In the genomic region with DNA sequence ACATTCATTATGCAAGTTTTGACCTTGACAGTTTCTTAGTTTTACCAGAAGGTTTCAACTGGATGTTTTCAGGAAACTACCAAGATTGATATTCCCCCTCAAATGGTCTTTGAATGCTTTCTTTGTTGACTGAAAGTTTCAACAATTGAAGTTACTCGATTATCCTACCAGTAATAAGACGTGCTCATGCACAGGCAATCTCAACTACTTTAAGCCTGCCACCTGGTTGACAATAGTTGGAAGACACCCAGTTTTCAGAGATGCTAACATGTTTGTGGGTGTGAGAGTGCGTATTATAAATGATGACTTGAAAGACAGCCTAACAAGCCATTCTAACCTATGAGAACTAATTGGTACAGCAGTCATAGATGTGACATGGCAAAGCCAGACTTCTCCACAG, we compare ENCODE assay signal across 19 cellular contexts.
DNase-seq lines count a peak whose midpoint lies in the region; ATAC-seq and TF ChIP-seq lines count a peak whose summit lies in the region.
"Had no signal": no experiment of that assay in that cellular context is flagged by ENCODE, and none has a peak within 500 bp of the region (broad histone marks: within the 10 kb centered on the region; RNA-seq: fewer than 3 reads in every experiment).

No MANE protein-coding gene starts in this region.

- in situ Hi-C loops in KBM-7 (cut with MboI; ENCODE audit: low pct_unique_long_range_greater_than_20kb, low sequenced_read_pairs), result no loop called here

- DNase-seq in PC-9 (no peak), astrocyte of the hippocampus (ENCODE audit: low read depth, low spot score) (peak; percentile 24), foreskin keratinocyte (no peak), C1 segment of cervical spinal cord (lab: John Stamatoyannopoulos, UW) (no peak), KBM-7 (no peak), islet precursor cell (no peak)
- no peak for DNase-seq in activated T-cell treated with anti-CD3 and anti-CD28 coated beads, Interleukin-2, amount 50 U/mL, for 72 hours
- DNase-seq: 8988T; ACHN; BE2C; Caco-2; Calu3; CD4-positive, alpha-beta T cell; CD8-positive, alpha-beta T cell; DMS79 treated with DMSO at 0.1 percent for 48 hours; GDM1 had no signal

- H3K4me2 ChIP-seq in PC-9, result no peak overlapping the region
- H3K4me2 ChIP-seq: BLaER1 had no signal

- H3K27ac ChIP-seq in PC-9 (no peak overlapping the region), foreskin keratinocyte (no peak overlapping the region)
- H3K27ac ChIP-seq: BLaER1, C4-2B had no signal

- H3K4me1 Mint-ChIP-seq in activated T-cell treated with anti-CD3 and anti-CD28 coated beads, Interleukin-2, amount 50 U/mL, for 72 hours (ENCODE audit: low read depth), result no peaks in the 10 kb centered on the region

- H3K4me1 ChIP-seq in PC-9 (replicated peaks; ENCODE audit: insufficient read depth) (no peaks in the 10 kb centered on the region), foreskin keratinocyte (peaks cover 6% of the 10 kb centered on the region)
- H3K4me1 ChIP-seq: BE2C, BLaER1 had no signal

- intact Hi-C loops in PC-9 (cut with micrococcal nuclease; ENCODE audit: unreplicated experiment), result loop anchor here (10.0 kb wide), 1 partner anchor 294 kb away; no protein-coding TSS in a partner anchor

- H3K4me3 Mint-ChIP-seq in activated T-cell treated with anti-CD3 and anti-CD28 coated beads, Interleukin-2, amount 50 U/mL, for 72 hours, result no peak overlapping the region
- H3K4me3 Mint-ChIP-seq: CD4-positive, alpha-beta T cell; CD8-positive, alpha-beta T cell had no signal

- no peaks in the 10 kb centered on the region for H3K36me3 Mint-ChIP-seq in activated T-cell treated with anti-CD3 and anti-CD28 coated beads, Interleukin-2, amount 50 U/mL, for 72 hours (ENCODE audit: insufficient read depth in 2 of 2)
- H3K36me3 Mint-ChIP-seq: CD8-positive, alpha-beta T cell had no signal

- CTCF ChIA-PET in PC-9 (lab: Charles Lee), result no interaction called here

- H2AFZ ChIP-seq in PC-9, result 0 out of 2 replicates have a peak overlapping the region, but pooled peaks have one; percentile 4

- 0 out of 2 replicates have a peak, but pooled peaks cover 17% of the 10 kb centered on the region for H3K27me3 ChIP-seq in PC-9 (ENCODE audit: insufficient read depth, low read depth)
- no peaks in the 10 kb centered on the region for H3K27me3 ChIP-seq in foreskin keratinocyte
- H3K27me3 ChIP-seq: BE2C, BLaER1 had no signal

- H3K36me3 ChIP-seq in PC-9 (ENCODE audit: low read depth), result no peaks in the 10 kb centered on the region
- H3K36me3 ChIP-seq: BE2C, BLaER1 had no signal

- H3K4me3 ChIP-seq in PC-9, result no peak overlapping the region
- H3K4me3 ChIP-seq: BLaER1, GM12878 had no signal

- no peaks in the 10 kb centered on the region; the same call in 1 of the 2 replicates for H3K9me3 ChIP-seq in PC-9 (ENCODE audit: insufficient read depth, low read depth)
- H3K9me3 ChIP-seq: BE2C, BLaER1, Caco-2 had no signal

- BruUV-seq in PC-9 (replicated peaks; lab: Mats Ljungman, UMichigan), result no TSS peak

- H3K9me3 Mint-ChIP-seq in activated T-cell treated with anti-CD3 and anti-CD28 coated beads, Interleukin-2, amount 50 U/mL, for 72 hours, result peaks cover 0 to 3% of the 10 kb centered on the region in 2 donors
- H3K9me3 Mint-ChIP-seq: CD8-positive, alpha-beta T cell had no signal

- H4K20me1 ChIP-seq in PC-9 (ENCODE audit: insufficient read depth), result no peaks in the 10 kb centered on the region
- H4K20me1 ChIP-seq: BLaER1 had no signal

- no peaks in the 10 kb centered on the region for H3K27me3 Mint-ChIP-seq in activated T-cell treated with anti-CD3 and anti-CD28 coated beads, Interleukin-2, amount 50 U/mL, for 72 hours (ENCODE audit: low read depth)

- no peaks in the 10 kb centered on the region for H3K79me2 ChIP-seq in PC-9 (ENCODE audit: low read depth)

- H3F3A ChIP-seq in PC-9 (ENCODE audit: insufficient read depth, low read depth), result no peaks in the 10 kb centered on the region

- POLR2A ChIA-PET in PC-9 (lab: Charles Lee; ENCODE audit: unreplicated experiment), result no interaction called here

- no peak for ATAC-seq in foreskin keratinocyte
- ATAC-seq in activated T-cell treated with anti-CD3 and anti-CD28 coated beads, Interleukin-2, amount 50 U/mL, for 72 hours (replicated peaks in 1 of 2), result no peak
- ATAC-seq: CD8-positive, alpha-beta T cell; GM12878 had no signal

- H3K9me2 ChIP-seq in PC-9 (ENCODE audit: insufficient read depth), result no peaks in the 10 kb centered on the region

- no peak overlapping the region for H3K27ac Mint-ChIP-seq in activated T-cell treated with anti-CD3 and anti-CD28 coated beads, Interleukin-2, amount 50 U/mL, for 72 hours
- H3K27ac Mint-ChIP-seq: CD4-positive, alpha-beta T cell; CD8-positive, alpha-beta T cell had no signal

- TF ChIP-seq CTCF in PC-9 (conservative IDR thresholded peaks at IDR 0.05) (no peak), foreskin keratinocyte (conservative IDR thresholded peaks at IDR 0.05) (peak; percentile 27)
